25 cellular contexts compared by ENCODE assay signal in the genomic region with DNA sequence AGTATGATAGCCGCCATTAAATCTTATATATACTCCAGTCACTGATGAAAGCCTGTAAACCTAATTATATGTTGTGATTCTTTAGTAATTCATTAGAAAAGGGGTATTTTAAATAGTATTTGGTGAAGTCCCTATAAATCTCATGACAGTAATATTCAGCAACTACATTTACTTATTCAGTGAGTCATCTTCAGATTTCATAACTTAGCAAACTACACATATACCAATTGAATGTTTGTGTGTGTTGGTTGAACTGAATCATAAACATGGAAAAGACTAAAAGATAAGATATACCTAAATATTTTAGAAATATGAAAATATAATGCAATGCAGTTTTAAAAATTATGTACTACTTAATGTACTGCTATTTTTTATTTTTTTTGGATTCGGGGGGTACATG.
"Had no signal": no experiment of that assay in that cellular context is flagged by ENCODE, and none has a peak within 500 bp of the region (broad histone marks: within the 10 kb centered on the region; RNA-seq: fewer than 3 reads in every experiment).

No MANE protein-coding gene starts in this region.

- H3K27ac ChIP-seq: heart left ventricle, pancreas, prostate gland, sigmoid colon, vagina, VCaP had no signal

- ATAC-seq: heart left ventricle; naive thymus-derived CD8-positive, alpha-beta T cell; pancreas; stimulated activated memory B cell treated with anti-CD40 and anti-IgM and Interleukin-4, amounts not matched to agents 10 μg/mL and 1 μg/mL and 100 μg/mL, for 72 hours; stimulated activated naive CD8-positive, alpha-beta T cell treated with anti-CD3 and anti-CD28 coated beads, Interleukin-15, amount 100 ng/mL, for 72 hours had no signal

- H3K9me3 ChIP-seq: prostate gland, sigmoid colon, vagina had no signal

- H3K4me1 ChIP-seq: heart left ventricle, pancreas, prostate gland, sigmoid colon, vagina had no signal

- H3K36me3 ChIP-seq: heart left ventricle, pancreas, prostate gland, sigmoid colon, vagina had no signal

- H3K27me3 ChIP-seq: heart left ventricle, pancreas, sigmoid colon, vagina had no signal

- H3K4me3 ChIP-seq: heart left ventricle, pancreas, prostate gland, sigmoid colon, vagina had no signal

- DNase-seq: activated CD4-positive, alpha-beta T cell treated with anti-CD3 and anti-CD28 coated beads for 4 hours; activated CD4-positive, alpha-beta T cell treated with anti-CD3 and anti-CD28 coated beads, Interleukin-2, amount 50 U/mL, for 4 hours; activated effector memory CD4-positive, alpha-beta T cell treated with Interleukin-2 at 50 U/mL for 16 hours; activated naive CD4-positive, alpha-beta T cell treated with Interleukin-2 at 50 U/mL for 16 hours; activated naive CD8-positive, alpha-beta T cell treated with anti-CD3 and anti-CD28 coated beads for 36 hours; amygdala; dermis blood vessel endothelial cell; effector CD4-positive, alpha-beta T cell; heart left ventricle; hypothalamus; immature natural killer cell; naive thymus-derived CD8-positive, alpha-beta T cell; nucleus accumbens; pancreas; sigmoid colon; small intestine; stimulated activated CD4-positive, alpha-beta T cell treated with anti-CD3 and anti-CD28 coated beads, Interleukin-4, amount 100 ng/mL, for 24 hours; stimulated activated CD8-positive, alpha-beta memory T cell treated with anti-CD3 and anti-CD28 coated beads, Interleukin-4, amount 100 ng/mL, for 48 hours; stimulated activated naive CD8-positive, alpha-beta T cell treated with anti-CD3 and anti-CD28 coated beads, Interleukin-15, amount 100 ng/mL, for 72 hours; substantia nigra; T-helper 9 cell had no signal
